25 cellular contexts compared by ENCODE assay signal in genomic region chr2:45216118-45216517, GRCh38.
DNase-seq lines count a peak whose midpoint lies in the region; ATAC-seq, FAIRE-seq and TF ChIP-seq lines count a peak whose summit lies in the region.
"Had no signal": no experiment of that assay in that cellular context is flagged by ENCODE, and none has a peak within 500 bp of the region (broad histone marks: within the 10 kb centered on the region; RNA-seq: fewer than 3 reads in every experiment).

No MANE protein-coding gene starts in this region.

- ATAC-seq in HepG2 (no peak), right lobe of liver (no peak), K562 (no peak), GM21737 (IDR thresholded peaks at IDR 0.05; ENCODE audit: unreplicated experiment) (no peak)
- ATAC-seq: GM12878 had no signal

- BruUV-seq in HepG2 (replicated peaks; lab: Mats Ljungman, UMichigan) (no TSS peak), K562 (replicated peaks; lab: Mats Ljungman, UMichigan) (no TSS peak)

- TF ChIP-seq POLR2A in HepG2 (IDR thresholded peaks at IDR 0.05; ENCODE audit: insufficient read depth in 1 of 2, low read depth in 2 of 2, low read length in 2 of 2), result no peak
- TF ChIP-seq POLR2A in right lobe of liver (IDR thresholded peaks at IDR 0.05), result no peak
- TF ChIP-seq POLR2A in K562 (conservative IDR thresholded peaks at IDR 0.05), result no peak
- no peak for TF ChIP-seq POLR2A in esophagus muscularis mucosa (IDR thresholded peaks at IDR 0.05; ENCODE audit: low read depth)

- H3K4me2 ChIP-seq in HepG2 (ENCODE audit: low read depth, low read length) (no peak overlapping the region), K562 (ENCODE audit: insufficient read depth, low read length) (no peak overlapping the region)
- H3K4me2 ChIP-seq: BLaER1 had no signal

- H3K27me3 ChIP-seq in HepG2 (ENCODE audit: control insufficient read depth in 1 of 2, insufficient read depth in 2 of 2, low read length in 2 of 2) (peaks cover 0 to 4% of the 10 kb centered on the region in 2 experiments; a peak in 2 of 5 replicates), right lobe of liver (no peaks in the 10 kb centered on the region), K562 (ENCODE audit: control insufficient read depth in 2 of 2, insufficient read depth in 2 of 2, low read length in 2 of 2) (peaks cover 5 to 11% of the 10 kb centered on the region in 2 experiments; a peak in 3 of 5 replicates), esophagus muscularis mucosa (peaks cover 0 to 17% (median 0%) of the 10 kb centered on the region in 4 donors)
- H3K27me3 ChIP-seq: BE2C, BLaER1 had no signal

- DNase-seq in HepG2 (ENCODE audit: low spot score), result no peak
- no peak for DNase-seq in right lobe of liver
- DNase-seq in K562 (ENCODE audit: extremely low read depth in 1 of 4, low spot score in 3 of 4), result no peak
- DNase-seq in esophagus muscularis mucosa (ENCODE audit: extremely low spot score), result peak; percentile 10
- DNase-seq in ACHN, result no peak
- DNase-seq: 8988T; BE2C; C1 segment of cervical spinal cord; CD4-positive, alpha-beta memory T cell; CD4-positive, CD25-positive, alpha-beta regulatory T cell; CD8-positive, alpha-beta memory T cell; COR-L47; DMS 273 treated with DMSO at 0.1 percent for 48 hours; DMS153; DMS53; DMS79; DND-41; EL; GDM1 had no signal

- H3K79me2 ChIP-seq in HepG2 (ENCODE audit: insufficient read depth, low read length) (no peaks in the 10 kb centered on the region), K562 (ENCODE audit: control insufficient read depth, insufficient read depth, low read length) (no peaks in the 10 kb centered on the region)

- H3K9me1 ChIP-seq in K562 (ENCODE audit: control insufficient read depth, insufficient read depth, low read length), result no peaks in the 10 kb centered on the region

- H4K20me1 ChIP-seq in HepG2 (ENCODE audit: insufficient read depth, low read length), result no peaks in the 10 kb centered on the region
- no peaks in the 10 kb centered on the region for H4K20me1 ChIP-seq in K562 (replicated peaks; ENCODE audit: control insufficient read depth, insufficient read depth, low read length)
- H4K20me1 ChIP-seq: BLaER1 had no signal

- no peaks in the 10 kb centered on the region for H3K36me3 ChIP-seq in HepG2 (replicated peaks in 1 of 2; ENCODE audit: control insufficient read depth in 1 of 2, insufficient read depth in 2 of 2, low read length in 2 of 2)
- H3K36me3 ChIP-seq in right lobe of liver, result no peaks in the 10 kb centered on the region
- H3K36me3 ChIP-seq in K562 (ENCODE audit: control insufficient read depth, insufficient read depth, low read length), result no peaks in the 10 kb centered on the region
- no peaks in the 10 kb centered on the region for H3K36me3 ChIP-seq in esophagus muscularis mucosa
- H3K36me3 ChIP-seq: BE2C, BLaER1 had no signal

- CTCF ChIA-PET in HepG2 (lab: Yijun Ruan, JAX; ENCODE audit: low intra/inter-chr PET ratio, low total read pairs), result no interaction called here
- CTCF ChIA-PET in K562 (lab: Yijun Ruan, JAX; ENCODE audit: low intra/inter-chr PET ratio), result no interaction called here

- H3K9ac ChIP-seq in HepG2 (ENCODE audit: insufficient read depth, low read depth, low read length), result no peak overlapping the region
- no peak overlapping the region for H3K9ac ChIP-seq in K562 (ENCODE audit: insufficient read depth in 1 of 2, low read depth in 2 of 2, low read length in 2 of 2)
- H3K9ac ChIP-seq: BLaER1 had no signal

- FAIRE-seq in HepG2 (lab: Jason Lieb, UNC) (no peak), K562 (lab: Jason Lieb, UNC) (no peak)
- FAIRE-seq: A204.1, GM12878, GM12892, GM18507 had no signal

- intact Hi-C loops in HepG2 (cut with micrococcal nuclease; ENCODE audit: unreplicated experiment) (no loop called here), right lobe of liver (cut with DNase I) (no loop called here), K562 (cut with micrococcal nuclease) (no loop called here), esophagus muscularis mucosa (cut with DNase I) (no loop called here)

- TF ChIP-seq EP300 in HepG2 (IDR thresholded peaks at IDR 0.05; ENCODE audit: low read depth in 2 of 2, low read length in 2 of 2) (no peak), HepG2 (CRISPR knock-in tag; IDR thresholded peaks at IDR 0.05; ENCODE audit: borderline replicate concordance) (no peak), K562 (IDR thresholded peaks at IDR 0.05; ENCODE audit: low read length) (no peak), esophagus muscularis mucosa (IDR thresholded peaks at IDR 0.05) (no peak)

- H3K9me3 ChIP-seq in HepG2 (ENCODE audit: low read length) (no peaks in the 10 kb centered on the region), right lobe of liver (no peaks in the 10 kb centered on the region), K562 (replicated peaks; ENCODE audit: control insufficient read depth, insufficient read depth, low read depth, low read length) (no peaks in the 10 kb centered on the region), esophagus muscularis mucosa (peaks cover 0 to 3% (median 0%) of the 10 kb centered on the region in 4 donors)
- H3K9me3 ChIP-seq: BE2C had no signal

- in situ Hi-C loops in HepG2 (cut with HindIII; ENCODE audit: extremely low pct_ligation_motif_present, low pct_unique_long_range_greater_than_20kb), result no loop called here
- in situ Hi-C loops in K562 (cut with MboI), result no loop called here
- in situ Hi-C loops in ACHN (cut with HindIII; ENCODE audit: low pct_ligation_motif_present, low pct_unique_long_range_greater_than_20kb, low sequenced_read_pairs), result no loop called here

- TF ChIP-seq CTCF in HepG2 (CRISPR knock-in tag; IDR thresholded peaks at IDR 0.05) (no peak), right lobe of liver (IDR thresholded peaks at IDR 0.05) (no peak), K562 (IDR thresholded peaks at IDR 0.05 in 2 of 3, conservative IDR thresholded peaks at IDR 0.05 in 1 of 3; ENCODE audit: insufficient read depth in 2 of 3, low read depth in 1 of 3, low read length in 3 of 3) (no peak), esophagus muscularis mucosa (IDR thresholded peaks at IDR 0.05) (no peak)

- H2AFZ ChIP-seq in HepG2 (ENCODE audit: low read length), result no peak overlapping the region
- H2AFZ ChIP-seq in K562 (ENCODE audit: low read depth, low read length), result no peak overlapping the region

- no peak overlapping the region for H3K27ac ChIP-seq in HepG2 (ENCODE audit: extremely low read length, insufficient read depth, low read length)
- H3K27ac ChIP-seq in right lobe of liver, result no peak overlapping the region
- H3K27ac ChIP-seq in K562 (ENCODE audit: extremely low read depth, low read depth, low read length), result no peak overlapping the region
- H3K27ac ChIP-seq in esophagus muscularis mucosa (replicated peaks in 1 of 4), result no peak overlapping the region
- H3K27ac ChIP-seq: BLaER1 had no signal

- POLR2A ChIA-PET in HepG2 (lab: Yijun Ruan, JAX), result no interaction called here
- POLR2A ChIA-PET in K562 (lab: Yijun Ruan, JAX), result no interaction called here

- no peak for TF ChIP-seq RAD21 in HepG2 (CRISPR knock-in tag; IDR thresholded peaks at IDR 0.05)
- TF ChIP-seq RAD21 in K562 (CRISPR knock-in tag; conservative IDR thresholded peaks at IDR 0.05 in 1 of 2, IDR thresholded peaks at IDR 0.05 in 1 of 2), result no peak

- H3K4me3 ChIP-seq in HepG2 (replicated peaks in 1 of 3; ENCODE audit: insufficient read depth in 1 of 3, low read depth in 2 of 3, low read length in 3 of 3) (no peak overlapping the region), right lobe of liver (no peak overlapping the region), K562 (no peak overlapping the region), esophagus muscularis mucosa (no peak overlapping the region)
- H3K4me3 ChIP-seq: BLaER1, GM12878 had no signal

- H3K4me1 ChIP-seq in HepG2 (ENCODE audit: insufficient read depth, low read length), result peaks cover 8% of the 10 kb centered on the region; the same call in 1 of the 2 replicates
- H3K4me1 ChIP-seq in right lobe of liver, result no peaks in the 10 kb centered on the region
- no peaks in the 10 kb centered on the region; a peak in 1 of 5 replicates for H3K4me1 ChIP-seq in K562 (replicated peaks in 1 of 2; ENCODE audit: control insufficient read depth in 2 of 2, insufficient read depth in 2 of 2, low read length in 2 of 2)
- H3K4me1 ChIP-seq in esophagus muscularis mucosa, result no peaks in the 10 kb centered on the region

TF ChIP-seq in HepG2, 621 proteins besides CTCF, POLR2A, EP300 and RAD21:
- TF ChIP-seq MAFF (IDR thresholded peaks at IDR 0.05; ENCODE audit: low read depth, low read length), result peak; percentile 54; the same call in 1 of the 2 replicates
- TF ChIP-seq MAFK (conservative IDR thresholded peaks at IDR 0.05 in 1 of 2, IDR thresholded peaks at IDR 0.05 in 1 of 2; ENCODE audit: low read length in 2 of 2), result peak; percentile 51 to 70; a peak in 3 of 4 replicates
- no peak for TF ChIP-seq REXO4 (CRISPR knock-in tag; IDR thresholded peaks at IDR 0.05; ENCODE audit: borderline replicate concordance)

TF ChIP-seq in K562, 482 proteins besides CTCF, POLR2A, EP300 and RAD21:
- peak; percentile 17; the same call in 1 of the 2 replicates for TF ChIP-seq C11orf30 (IDR thresholded peaks at IDR 0.05; ENCODE audit: low read depth)
- no peak for TF ChIP-seq SUPT5H (IDR thresholded peaks at IDR 0.05)
- TF ChIP-seq ZNF316 (IDR thresholded peaks at IDR 0.05), result peak; percentile 51; the same call in 1 of the 2 replicates

Comparison
In these comparisons a context has a peak if more than half of its experiments do, and no peak if none do; other contexts are left out.
1. Of the 241 proteins assayed by ChIP-seq in both HepG2 and K562: peak only in HepG2: MAFF and MAFK; only in K562: none; in both: none; in neither: 239.